Comparison of ENCODE assay signal across 1 cellular context in genomic region chr3:66407281-66408218, GRCh38.
TF ChIP-seq lines count a peak whose summit lies in the region.

No MANE protein-coding gene starts in this region.

TF ChIP-seq in HepG2, 621 proteins besides CTCF, POLR2A, EP300 and RAD21 (continued from another document and continues in another):
- TF ChIP-seq MTERF4 (CRISPR knock-in tag; IDR thresholded peaks at IDR 0.05) (peak; percentile 33; the same call in 1 of the 2 replicates), ZNF337 (CRISPR knock-in tag; IDR thresholded peaks at IDR 0.05; ENCODE audit: borderline replicate concordance, low read depth) (no peak), ZNF431 (CRISPR knock-in tag; IDR thresholded peaks at IDR 0.05; ENCODE audit: borderline replicate concordance, low read depth) (no peak), RFXAP (CRISPR knock-in tag; IDR thresholded peaks at IDR 0.05; ENCODE audit: borderline replicate concordance) (no peak), ARNTL (CRISPR knock-in tag; IDR thresholded peaks at IDR 0.05) (peak; percentile 41; the same call in 1 of the 2 replicates), ZFY (CRISPR knock-in tag; IDR thresholded peaks at IDR 0.05) (no peak), KLF16 (CRISPR knock-in tag; IDR thresholded peaks at IDR 0.05) (peak in 1 of 2 experiments; percentile 50; a peak in 1 of 4 replicates), RXRB (CRISPR knock-in tag; IDR thresholded peaks at IDR 0.05; ENCODE audit: borderline replicate concordance) (peak; percentile 32; the same call in 1 of the 2 replicates), SIX1 (CRISPR knock-in tag; IDR thresholded peaks at IDR 0.05; ENCODE audit: borderline replicate concordance) (no peak), ZNF687 (CRISPR knock-in tag; IDR thresholded peaks at IDR 0.05) (peak; percentile 75), FOXO4 (CRISPR knock-in tag; conservative IDR thresholded peaks at IDR 0.05) (no peak), LCORL (IDR thresholded peaks at IDR 0.05) (no peak), LCORL (CRISPR knock-in tag; IDR thresholded peaks at IDR 0.05) (peak; percentile 38; the same call in 1 of the 2 replicates), SMC3 (IDR thresholded peaks at IDR 0.05; ENCODE audit: low read length) (peak; percentile 87), NFKBIZ (CRISPR knock-in tag; IDR thresholded peaks at IDR 0.05) (0 out of 2 replicates have a peak, but pooled peaks have one; percentile 48), ETV5 (CRISPR knock-in tag; IDR thresholded peaks at IDR 0.05; ENCODE audit: borderline replicate concordance) (0 out of 2 replicates have a peak, but pooled peaks have one; percentile 11), FOXC1 (CRISPR knock-in tag; IDR thresholded peaks at IDR 0.05; ENCODE audit: borderline replicate concordance) (peak; percentile 64; the same call in 1 of the 2 replicates), FOXO1 (CRISPR knock-in tag; IDR thresholded peaks at IDR 0.05) (peak; percentile 51; the same call in 1 of the 2 replicates), HNF4G (IDR thresholded peaks at IDR 0.05; ENCODE audit: borderline replicate concordance, low read depth, low read length) (no peak), HNF4G (CRISPR knock-in tag; IDR thresholded peaks at IDR 0.05; ENCODE audit: borderline replicate concordance, low read depth) (0 out of 2 replicates have a peak, but pooled peaks have one; percentile 47), HMGXB4 (CRISPR knock-in tag; IDR thresholded peaks at IDR 0.05; ENCODE audit: borderline replicate concordance in 1 of 2, low read depth in 1 of 2) (0 out of 4 replicates have a peak, but pooled peaks of 1 of the 2 experiments have one; percentile 26), HES4 (CRISPR knock-in tag; IDR thresholded peaks at IDR 0.05; ENCODE audit: borderline replicate concordance) (no peak), ZNF567 (CRISPR knock-in tag; IDR thresholded peaks at IDR 0.05; ENCODE audit: borderline replicate concordance) (peak; percentile 85; the same call in 1 of the 2 replicates), SP5 (CRISPR knock-in tag; IDR thresholded peaks at IDR 0.05; ENCODE audit: borderline replicate concordance, low read depth) (no peak), KDM4B (CRISPR knock-in tag; IDR thresholded peaks at IDR 0.05) (0 out of 2 replicates have a peak, but pooled peaks have one; percentile 52), PAXIP1 (CRISPR knock-in tag; conservative IDR thresholded peaks at IDR 0.05) (0 out of 2 replicates have a peak, but pooled peaks have one; percentile 12), ZNF235 (CRISPR knock-in tag; IDR thresholded peaks at IDR 0.05; ENCODE audit: borderline replicate concordance) (no peak), ZNF572 (CRISPR knock-in tag; IDR thresholded peaks at IDR 0.05) (0 out of 2 replicates have a peak, but pooled peaks have one; percentile 74), ZNF280D (CRISPR knock-in tag; IDR thresholded peaks at IDR 0.05) (no peak), MIER3 (CRISPR knock-in tag; IDR thresholded peaks at IDR 0.05; ENCODE audit: borderline replicate concordance) (0 out of 2 replicates have a peak, but pooled peaks have one; percentile 22), RERE (CRISPR knock-in tag; IDR thresholded peaks at IDR 0.05; ENCODE audit: low read depth) (no peak), AHR (CRISPR knock-in tag; IDR thresholded peaks at IDR 0.05) (peak; percentile 31; the same call in 1 of the 2 replicates), SOX6 (IDR thresholded peaks at IDR 0.05) (no peak), SOX6 (CRISPR knock-in tag; IDR thresholded peaks at IDR 0.05) (0 out of 2 replicates have a peak, but pooled peaks have one; percentile 26)
